1 cellular context compared by ENCODE assay signal in genomic region chr4:2789351-2789750, GRCh38.
TF ChIP-seq lines count a peak whose summit lies in the region.

No MANE protein-coding gene starts in this region.

TF ChIP-seq in H1, 55 proteins besides CTCF, POLR2A, EP300 and RAD21:
- peak; percentile 52; the same call in 1 of the 2 replicates for TF ChIP-seq KDM1A (IDR thresholded peaks at IDR 0.05; ENCODE audit: borderline replicate concordance, low read length)
- no peak for TF ChIP-seq POU5F1 (IDR thresholded peaks at IDR 0.05; ENCODE audit: low read depth, low read length)
